ENCODE assay signal across 1 cellular context in the genomic region with DNA sequence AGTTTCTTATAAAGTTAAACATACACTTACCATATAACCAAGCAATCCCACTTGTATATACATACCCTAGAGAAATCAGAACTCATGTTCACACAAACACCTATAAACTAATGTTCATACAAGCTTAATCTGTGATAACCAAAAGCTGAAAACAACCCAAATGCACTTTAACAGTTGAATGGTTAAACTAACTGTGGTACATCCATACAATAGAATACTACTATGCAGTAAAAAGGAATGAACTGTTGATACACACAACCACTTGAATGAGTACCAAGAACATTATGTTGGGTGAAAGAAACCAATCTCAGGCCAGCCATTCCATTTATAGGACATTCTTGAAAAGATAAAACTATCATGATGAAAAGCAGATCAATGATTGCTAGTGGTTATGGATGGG.
TF ChIP-seq lines count a peak whose summit lies in the region.

No MANE protein-coding gene starts in this region.

TF ChIP-seq in K562, 482 proteins besides CTCF, POLR2A, EP300 and RAD21 (continued from another document):
- TF ChIP-seq, protein P1, sequence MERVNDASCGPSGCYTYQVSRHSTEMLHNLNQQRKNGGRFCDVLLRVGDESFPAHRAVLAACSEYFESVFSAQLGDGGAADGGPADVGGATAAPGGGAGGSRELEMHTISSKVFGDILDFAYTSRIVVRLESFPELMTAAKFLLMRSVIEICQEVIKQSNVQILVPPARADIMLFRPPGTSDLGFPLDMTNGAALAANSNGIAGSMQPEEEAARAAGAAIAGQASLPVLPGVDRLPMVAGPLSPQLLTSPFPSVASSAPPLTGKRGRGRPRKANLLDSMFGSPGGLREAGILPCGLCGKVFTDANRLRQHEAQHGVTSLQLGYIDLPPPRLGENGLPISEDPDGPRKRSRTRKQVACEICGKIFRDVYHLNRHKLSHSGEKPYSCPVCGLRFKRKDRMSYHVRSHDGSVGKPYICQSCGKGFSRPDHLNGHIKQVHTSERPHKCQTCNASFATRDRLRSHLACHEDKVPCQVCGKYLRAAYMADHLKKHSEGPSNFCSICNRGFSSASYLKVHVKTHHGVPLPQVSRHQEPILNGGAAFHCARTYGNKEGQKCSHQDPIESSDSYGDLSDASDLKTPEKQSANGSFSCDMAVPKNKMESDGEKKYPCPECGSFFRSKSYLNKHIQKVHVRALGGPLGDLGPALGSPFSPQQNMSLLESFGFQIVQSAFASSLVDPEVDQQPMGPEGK (CRISPR knock-in tag; IDR thresholded peaks at IDR 0.05; ENCODE audit: borderline replicate concordance), result no peak
